In the genomic region with DNA sequence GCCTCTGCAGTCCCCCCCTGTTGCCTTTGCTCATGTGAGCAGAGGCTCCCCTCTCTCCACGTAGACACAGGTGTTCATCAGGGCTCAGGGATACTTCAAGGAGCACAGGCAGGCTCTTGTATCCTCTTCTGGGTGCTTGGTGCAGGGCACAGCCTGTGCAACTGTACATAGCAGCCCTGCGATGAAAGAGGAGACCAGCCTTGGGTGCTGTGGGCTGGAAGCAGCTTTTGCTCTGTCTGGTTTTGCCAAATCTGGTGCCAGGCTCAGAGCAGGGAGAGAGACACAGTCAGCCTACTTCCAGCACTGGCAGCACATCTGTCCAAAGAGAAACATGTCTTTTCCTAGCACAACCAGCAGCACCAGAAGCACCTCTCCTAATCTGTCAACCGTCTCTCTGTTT, we compare ENCODE assay signal across 3 cellular contexts.
TF ChIP-seq lines count a peak whose summit lies in the region.

No MANE protein-coding gene starts in this region.

TF ChIP-seq in SK-N-SH treated with all-trans-retinoic acid at 6 μM for 48 hours, 23 proteins besides CTCF, POLR2A, EP300 and RAD21 (continued from another document):
- TF ChIP-seq BACH2 (CRISPR knock-in tag; IDR thresholded peaks at IDR 0.05; ENCODE audit: borderline replicate concordance) (no peak), SNAI2 (CRISPR knock-in tag; IDR thresholded peaks at IDR 0.05) (no peak), ZNF70 (CRISPR knock-in tag; IDR thresholded peaks at IDR 0.05) (no peak), ARNTL (CRISPR knock-in tag; IDR thresholded peaks at IDR 0.05; ENCODE audit: borderline replicate concordance, low read depth) (no peak)

TF ChIP-seq in SK-N-SH, 30 proteins besides CTCF, POLR2A, EP300 and RAD21 (continued from another document):
- TF ChIP-seq, protein P1, sequence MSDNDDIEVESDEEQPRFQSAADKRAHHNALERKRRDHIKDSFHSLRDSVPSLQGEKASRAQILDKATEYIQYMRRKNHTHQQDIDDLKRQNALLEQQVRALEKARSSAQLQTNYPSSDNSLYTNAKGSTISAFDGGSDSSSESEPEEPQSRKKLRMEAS (IDR thresholded peaks at IDR 0.05; ENCODE audit: low read depth) = no peak
- TF ChIP-seq FOXJ3 (CRISPR knock-in tag; IDR thresholded peaks at IDR 0.05) = no peak
- no peak for TF ChIP-seq FOXM1 (IDR thresholded peaks at IDR 0.05; ENCODE audit: low read depth)
- no peak for TF ChIP-seq TEAD4 (IDR thresholded peaks at IDR 0.05; ENCODE audit: borderline replicate concordance, insufficient read depth)

TF ChIP-seq in IMR-90, 13 proteins besides CTCF, POLR2A, EP300 and RAD21 (continued from another document):
- TF ChIP-seq, protein P2, sequence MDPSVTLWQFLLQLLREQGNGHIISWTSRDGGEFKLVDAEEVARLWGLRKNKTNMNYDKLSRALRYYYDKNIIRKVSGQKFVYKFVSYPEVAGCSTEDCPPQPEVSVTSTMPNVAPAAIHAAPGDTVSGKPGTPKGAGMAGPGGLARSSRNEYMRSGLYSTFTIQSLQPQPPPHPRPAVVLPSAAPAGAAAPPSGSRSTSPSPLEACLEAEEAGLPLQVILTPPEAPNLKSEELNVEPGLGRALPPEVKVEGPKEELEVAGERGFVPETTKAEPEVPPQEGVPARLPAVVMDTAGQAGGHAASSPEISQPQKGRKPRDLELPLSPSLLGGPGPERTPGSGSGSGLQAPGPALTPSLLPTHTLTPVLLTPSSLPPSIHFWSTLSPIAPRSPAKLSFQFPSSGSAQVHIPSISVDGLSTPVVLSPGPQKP (IDR thresholded peaks at IDR 0.05; ENCODE audit: borderline replicate concordance, low read depth, low read length) = no peak
- TF ChIP-seq, protein P3, sequence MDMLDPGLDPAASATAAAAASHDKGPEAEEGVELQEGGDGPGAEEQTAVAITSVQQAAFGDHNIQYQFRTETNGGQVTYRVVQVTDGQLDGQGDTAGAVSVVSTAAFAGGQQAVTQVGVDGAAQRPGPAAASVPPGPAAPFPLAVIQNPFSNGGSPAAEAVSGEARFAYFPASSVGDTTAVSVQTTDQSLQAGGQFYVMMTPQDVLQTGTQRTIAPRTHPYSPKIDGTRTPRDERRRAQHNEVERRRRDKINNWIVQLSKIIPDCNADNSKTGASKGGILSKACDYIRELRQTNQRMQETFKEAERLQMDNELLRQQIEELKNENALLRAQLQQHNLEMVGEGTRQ (IDR thresholded peaks at IDR 0.05; ENCODE audit: low read depth, low read length) = no peak
- no peak for TF ChIP-seq CHD1 (IDR thresholded peaks at IDR 0.05; ENCODE audit: low read depth, low read length)
- no peak for TF ChIP-seq MAZ (IDR thresholded peaks at IDR 0.05; ENCODE audit: borderline replicate concordance, low read depth, low read length)
- no peak for TF ChIP-seq RFX5 (IDR thresholded peaks at IDR 0.05; ENCODE audit: low read depth, low read length)
- TF ChIP-seq MAFK (IDR thresholded peaks at IDR 0.05; ENCODE audit: low read depth, low read length) = no peak
- TF ChIP-seq CEBPB (IDR thresholded peaks at IDR 0.05; ENCODE audit: low read depth, low read length) = no peak
- TF ChIP-seq SMC3 (IDR thresholded peaks at IDR 0.05; ENCODE audit: low read depth, low read length) = no peak
TF ChIP-seq in IMR-90: peak in this region for 0.
